ENCODE assay signal across 8 cellular contexts in the genomic region with DNA sequence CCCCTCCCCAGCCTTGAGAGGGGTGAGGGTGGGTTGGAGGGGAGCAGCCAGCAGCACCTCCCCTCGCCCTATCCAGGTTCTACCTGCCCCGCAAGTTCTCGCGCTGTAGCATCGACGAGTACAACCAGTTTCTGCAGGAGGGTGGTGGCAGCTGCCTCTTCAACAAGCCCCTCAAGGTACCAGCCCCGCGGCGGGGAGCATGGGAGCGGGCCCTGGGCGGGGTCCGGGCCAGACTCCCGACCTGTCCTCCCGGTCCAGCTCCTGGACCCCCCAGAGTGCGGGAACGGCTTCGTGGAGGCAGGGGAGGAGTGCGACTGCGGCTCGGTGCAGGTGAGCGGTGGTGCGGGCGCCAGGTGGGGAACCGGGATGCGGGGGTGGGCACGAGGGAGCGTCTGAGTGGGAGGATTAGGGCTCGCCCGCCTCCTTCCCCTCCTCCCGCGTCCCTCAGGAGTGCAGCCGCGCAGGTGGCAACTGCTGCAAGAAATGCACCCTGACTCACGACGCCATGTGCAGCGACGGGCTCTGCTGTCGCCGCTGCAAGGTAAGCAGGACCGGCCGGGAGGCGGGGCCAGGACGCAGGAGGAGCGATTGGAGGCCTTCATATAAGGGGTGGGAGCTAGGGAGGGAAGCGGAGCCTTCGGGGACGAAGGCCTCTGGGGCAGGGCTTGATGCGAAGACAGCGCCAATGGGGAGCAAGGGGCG. TPM values are rescaled to one million over a fixed set of nuclear protein-coding genes. Genes with fewer than 3 reads are reported as not detected.
A peak's percentile ranks its signal among the peaks of the same experiment; 100 is the strongest.
DNase-seq lines count a peak whose midpoint lies in the region; ATAC-seq and TF ChIP-seq lines count a peak whose summit lies in the region.

No MANE protein-coding gene starts in this region.

- no peak for TF ChIP-seq EP300 in SK-N-SH (IDR thresholded peaks at IDR 0.05; ENCODE audit: borderline replicate concordance in 1 of 2, low read depth in 1 of 2, low read length in 1 of 2)

- peaks cover 0 to 31% of the 10 kb centered on the region in 2 experiments; a peak in 1 of 4 replicates for H3K4me1 ChIP-seq in SK-N-SH (ENCODE audit: control insufficient read depth in 1 of 2, insufficient read depth in 2 of 2, low read depth in 1 of 2, low read length in 1 of 2)
- peaks cover 0 to 30% (median 21%) of the 10 kb centered on the region in 12 donors for H3K4me1 ChIP-seq in heart left ventricle

- TF ChIP-seq CTCF in SK-N-SH (IDR thresholded peaks at IDR 0.05) (no peak; the same call in 1 of the 2 replicates), heart left ventricle (IDR thresholded peaks at IDR 0.05) (peak in 3 of 12 donors; percentile 3 to 38 (median 7))

- TF ChIP-seq RAD21 in SK-N-SH (IDR thresholded peaks at IDR 0.05; ENCODE audit: low read length) = no peak

- H3K27me3 ChIP-seq in SK-N-SH (ENCODE audit: insufficient read depth) (no peaks in the 10 kb centered on the region), heart left ventricle (no peaks in the 10 kb centered on the region)

- H3K4me2 ChIP-seq in SK-N-SH = peak overlapping the region; percentile 100

- WGBS in SK-N-SH (ENCODE audit: low lambda C conversion rate) = under 1% methylated on average over 37 of the region's 50 CpGs
- WGBS in heart left ventricle, 4 donors = 1 to 2% (median 1%) methylated on average over 12 to 50 of the region's 50 CpGs

- H3K9me3 ChIP-seq in SK-N-SH (no peaks in the 10 kb centered on the region), heart left ventricle (no peaks in the 10 kb centered on the region)

- H3K9ac ChIP-seq in SK-N-SH = peak overlapping the region; percentile 12; the same call in 1 of the 2 replicates

- POLR2A ChIA-PET in SK-N-SH (lab: Yijun Ruan, JAX) = interaction anchor here (1.0 kb wide), 1 partner anchor 373 kb away, joined by 4 read pairs; a partner anchor contains a TSS

- H3F3A ChIP-seq in SK-N-SH (replicated peaks; ENCODE audit: insufficient read depth) = no peaks in the 10 kb centered on the region

- intact Hi-C loops in heart left ventricle (cut with DNase I) (loop anchor here in 9 of 10 donors (1.0 to 10.0 kb wide), 9 partner anchors 57 to 360 kb away; a partner anchor contains a TSS), posterior cingulate gyrus (cut with DNase I) (loop anchor here (10.0 kb wide), 2 partner anchors 250 to 360 kb away; a partner anchor contains a TSS)

- H3K27ac ChIP-seq in SK-N-SH (ENCODE audit: low read depth in 2 of 2, low read length in 1 of 2) = no peak overlapping the region
- H3K27ac ChIP-seq in heart left ventricle = peak overlapping the region in 6 of 12 donors; percentile 7 to 82 (median 36)

- DNase-seq in NCI-H1092 (lab: John Stamatoyannopoulos, UW) (peak; percentile 96), SK-N-SH (peak; percentile 98), heart left ventricle (peak in 4 of 5 donors; percentile 96 to 98 (median 96)), posterior cingulate gyrus (peak in 9 of 10 donors; percentile 90 to 99 (median 97)), ureter (ENCODE audit: low spot score) (peak; percentile 99)
- DNase-seq in activated naive CD8-positive, alpha-beta T cell treated with anti-CD3 and anti-CD28 coated beads, Interleukin-2, amount 50 U/mL, for 16 hours (ENCODE audit: low read depth, low spot score) = peak; percentile 96

- CTCF ChIA-PET in SK-N-SH (lab: Yijun Ruan, JAX) = interaction anchor here (0.7 to 17.7 kb wide), 24 partner anchors 10 to 422 kb away, joined by 3 to 420 read pairs (median 4); a partner anchor contains a TSS

- no peaks in the 10 kb centered on the region for H4K20me1 ChIP-seq in SK-N-SH (ENCODE audit: insufficient read depth)

- peak; percentile 72 for ATAC-seq in HG02571 (IDR thresholded peaks at IDR 0.05; ENCODE audit: unreplicated experiment)
- peak; percentile 93 to 94 (median 94) for ATAC-seq in heart left ventricle

- H3K4me3 ChIP-seq in GM08714 (ENCODE audit: low read length) (peak overlapping the region; percentile 57; the same call in 1 of the 2 replicates), SK-N-SH (ENCODE audit: low read depth in 2 of 2, low read length in 1 of 2) (peak overlapping the region; percentile 64 to 84), heart left ventricle (peak overlapping the region; percentile 31 to 74 (median 63))

- no peak for TF ChIP-seq POLR2A in heart left ventricle (IDR thresholded peaks at IDR 0.05)

- no peaks in the 10 kb centered on the region for H3K79me2 ChIP-seq in SK-N-SH (ENCODE audit: insufficient read depth)

- peak overlapping the region; percentile 97 for H2AFZ ChIP-seq in SK-N-SH (ENCODE audit: low read depth)

- H3K9me2 ChIP-seq in SK-N-SH = no peaks in the 10 kb centered on the region

- H3K36me3 ChIP-seq in SK-N-SH (replicated peaks in 1 of 2; ENCODE audit: control insufficient read depth in 1 of 2, insufficient read depth in 2 of 2, low read length in 1 of 2) (no peaks in the 10 kb centered on the region), heart left ventricle (no peaks in the 10 kb centered on the region)

TF ChIP-seq in SK-N-SH, 30 proteins besides CTCF, POLR2A, EP300 and RAD21:
- TF ChIP-seq RFX5 (IDR thresholded peaks at IDR 0.05; ENCODE audit: low read length) (no peak), CHD2 (IDR thresholded peaks at IDR 0.05; ENCODE audit: low read length, partially characterized antibody) (peak; percentile 8), MXI1 (IDR thresholded peaks at IDR 0.05; ENCODE audit: low read depth, low read length) (peak; percentile 97), SIN3A (IDR thresholded peaks at IDR 0.05; ENCODE audit: borderline replicate concordance, low read depth, low read length) (0 out of 2 replicates have a peak, but pooled peaks have one; percentile 68), NRF1 (IDR thresholded peaks at IDR 0.05; ENCODE audit: low read depth, low read length) (0 out of 2 replicates have a peak, but pooled peaks have one; percentile 22), SMC3 (IDR thresholded peaks at IDR 0.05; ENCODE audit: low read depth, low read length) (no peak), NFIC (IDR thresholded peaks at IDR 0.05; ENCODE audit: borderline replicate concordance) (no peak)
- TF ChIP-seq, protein P1, sequence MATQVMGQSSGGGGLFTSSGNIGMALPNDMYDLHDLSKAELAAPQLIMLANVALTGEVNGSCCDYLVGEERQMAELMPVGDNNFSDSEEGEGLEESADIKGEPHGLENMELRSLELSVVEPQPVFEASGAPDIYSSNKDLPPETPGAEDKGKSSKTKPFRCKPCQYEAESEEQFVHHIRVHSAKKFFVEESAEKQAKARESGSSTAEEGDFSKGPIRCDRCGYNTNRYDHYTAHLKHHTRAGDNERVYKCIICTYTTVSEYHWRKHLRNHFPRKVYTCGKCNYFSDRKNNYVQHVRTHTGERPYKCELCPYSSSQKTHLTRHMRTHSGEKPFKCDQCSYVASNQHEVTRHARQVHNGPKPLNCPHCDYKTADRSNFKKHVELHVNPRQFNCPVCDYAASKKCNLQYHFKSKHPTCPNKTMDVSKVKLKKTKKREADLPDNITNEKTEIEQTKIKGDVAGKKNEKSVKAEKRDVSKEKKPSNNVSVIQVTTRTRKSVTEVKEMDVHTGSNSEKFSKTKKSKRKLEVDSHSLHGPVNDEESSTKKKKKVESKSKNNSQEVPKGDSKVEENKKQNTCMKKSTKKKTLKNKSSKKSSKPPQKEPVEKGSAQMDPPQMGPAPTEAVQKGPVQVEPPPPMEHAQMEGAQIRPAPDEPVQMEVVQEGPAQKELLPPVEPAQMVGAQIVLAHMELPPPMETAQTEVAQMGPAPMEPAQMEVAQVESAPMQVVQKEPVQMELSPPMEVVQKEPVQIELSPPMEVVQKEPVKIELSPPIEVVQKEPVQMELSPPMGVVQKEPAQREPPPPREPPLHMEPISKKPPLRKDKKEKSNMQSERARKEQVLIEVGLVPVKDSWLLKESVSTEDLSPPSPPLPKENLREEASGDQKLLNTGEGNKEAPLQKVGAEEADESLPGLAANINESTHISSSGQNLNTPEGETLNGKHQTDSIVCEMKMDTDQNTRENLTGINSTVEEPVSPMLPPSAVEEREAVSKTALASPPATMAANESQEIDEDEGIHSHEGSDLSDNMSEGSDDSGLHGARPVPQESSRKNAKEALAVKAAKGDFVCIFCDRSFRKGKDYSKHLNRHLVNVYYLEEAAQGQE (IDR thresholded peaks at IDR 0.05; ENCODE audit: low read depth, low read length) = no peak
- TF ChIP-seq, protein P2, sequence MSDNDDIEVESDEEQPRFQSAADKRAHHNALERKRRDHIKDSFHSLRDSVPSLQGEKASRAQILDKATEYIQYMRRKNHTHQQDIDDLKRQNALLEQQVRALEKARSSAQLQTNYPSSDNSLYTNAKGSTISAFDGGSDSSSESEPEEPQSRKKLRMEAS (IDR thresholded peaks at IDR 0.05; ENCODE audit: low read depth) = peak; percentile 83
- TF ChIP-seq, protein P3, sequence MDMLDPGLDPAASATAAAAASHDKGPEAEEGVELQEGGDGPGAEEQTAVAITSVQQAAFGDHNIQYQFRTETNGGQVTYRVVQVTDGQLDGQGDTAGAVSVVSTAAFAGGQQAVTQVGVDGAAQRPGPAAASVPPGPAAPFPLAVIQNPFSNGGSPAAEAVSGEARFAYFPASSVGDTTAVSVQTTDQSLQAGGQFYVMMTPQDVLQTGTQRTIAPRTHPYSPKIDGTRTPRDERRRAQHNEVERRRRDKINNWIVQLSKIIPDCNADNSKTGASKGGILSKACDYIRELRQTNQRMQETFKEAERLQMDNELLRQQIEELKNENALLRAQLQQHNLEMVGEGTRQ (IDR thresholded peaks at IDR 0.05; ENCODE audit: borderline replicate concordance, low read depth, low read length) = no peak
TF ChIP-seq in SK-N-SH: peak in this region for 5.

RNA-seq across cellular contexts. Expression of a gene that starts 16.5 kb away (rescaled TPM):
- 1.8 and 2.5 TPM in 2 replicates for polyA plus RNA-seq in SK-N-SH (2012; rRNA removed)
- polyA plus RNA-seq in SK-N-SH (2012; cell fraction: cytosol; rRNA removed) = 1.2 and 1.3 TPM in 2 replicates
- 6.0 and 9.8 TPM in 2 replicates for polyA plus RNA-seq in SK-N-SH (2012; cell fraction: nucleus; rRNA removed)
- total RNA-seq in heart left ventricle = 10 to 100 TPM in 6 of 9 donors, 1 to 10 TPM in 3; 6.6 to 24.6 (median 12.6) TPM
- 1 to 10 TPM; 1.8 to 9.3 TPM for polyA plus RNA-seq in heart left ventricle
- 2.2 TPM for total RNA-seq in ureter

RNA-seq across cellular contexts. Expression of a gene that starts 54.8 kb away (rescaled TPM):
- polyA plus RNA-seq in SK-N-SH (2012; rRNA removed) (15.2 and 15.6 TPM in 2 replicates), heart left ventricle (10 to 100 TPM; 14.2 to 29.9 TPM)
- 15.7 and 16.6 TPM in 2 replicates for polyA plus RNA-seq in SK-N-SH (2012; cell fraction: cytosol; rRNA removed)
- 8.5 and 13.7 TPM in 2 replicates for polyA plus RNA-seq in SK-N-SH (2012; cell fraction: nucleus; rRNA removed)
- total RNA-seq in heart left ventricle (10 to 100 TPM; 16.8 to 60.8 (median 24.9) TPM), ureter (44.0 TPM)
